In genomic region chr5:103397996-103398581, GRCh38 we compare ENCODE assay signal across 16 cellular contexts.
A peak's percentile ranks its signal among the peaks of the same experiment; 100 is the strongest.
DNase-seq lines count a peak whose midpoint lies in the region; ATAC-seq and TF ChIP-seq lines count a peak whose summit lies in the region.
"Had no signal": no experiment of that assay in that cellular context is flagged by ENCODE, and none has a peak within 500 bp of the region (broad histone marks: within the 10 kb centered on the region; RNA-seq: fewer than 3 reads in every experiment).

No MANE protein-coding gene starts in this region.

- H3K4me2 ChIP-seq in GM23248 (ENCODE audit: unreplicated experiment) (peak overlapping the region; percentile 69), SK-N-SH (peak overlapping the region; percentile 37; the same call in 1 of the 2 replicates), mesenchymal stem cell (ENCODE audit: low read length, poor library complexity, severe bottlenecking) (no peak overlapping the region)

- in situ Hi-C loops in GM23248 (cut with MboI): no loop called here

- no peak overlapping the region for H3K23ac ChIP-seq in mesenchymal stem cell (ENCODE audit: low read length in 2 of 2)

- no peak overlapping the region for H4K91ac ChIP-seq in mesenchymal stem cell (ENCODE audit: low read length)

- TF ChIP-seq RAD21 in SK-N-SH (IDR thresholded peaks at IDR 0.05; ENCODE audit: low read length): no peak

- CTCF ChIA-PET in SK-N-SH (lab: Yijun Ruan, JAX): interaction anchor here (1.5 kb wide), 1 partner anchor 30 kb away, joined by 3 read pairs; no protein-coding TSS in a partner anchor

- no peak overlapping the region for H2BK12ac ChIP-seq in mesenchymal stem cell (ENCODE audit: low read length in 2 of 2)

- H3F3A ChIP-seq in GM23248 (ENCODE audit: insufficient read depth): peaks cover 24% of the 10 kb centered on the region
- peaks cover 11% of the 10 kb centered on the region for H3F3A ChIP-seq in SK-N-SH (replicated peaks; ENCODE audit: insufficient read depth)

- no peaks in the 10 kb centered on the region for H3K27me3 ChIP-seq in GM23248 (replicated peaks; ENCODE audit: insufficient read depth)
- H3K27me3 ChIP-seq in SK-N-SH (ENCODE audit: insufficient read depth): no peaks in the 10 kb centered on the region
- H3K27me3 ChIP-seq in mesenchymal stem cell (ENCODE audit: control insufficient read depth in 1 of 2, insufficient read depth in 1 of 2, low read length in 2 of 2): no peaks in the 10 kb centered on the region

- H3K36me3 ChIP-seq in GM23248 (ENCODE audit: low read depth) (no peaks in the 10 kb centered on the region), SK-N-SH (replicated peaks in 1 of 2; ENCODE audit: control insufficient read depth in 1 of 2, insufficient read depth in 2 of 2, low read length in 1 of 2) (no peaks in the 10 kb centered on the region), mesenchymal stem cell (ENCODE audit: control insufficient read depth in 1 of 2, insufficient read depth in 2 of 2, low read depth in 1 of 2, low read length in 2 of 2) (no peaks in the 10 kb centered on the region)

- no peak overlapping the region for H2BK120ac ChIP-seq in mesenchymal stem cell (ENCODE audit: low read depth, low read length)

- H3K14ac ChIP-seq in mesenchymal stem cell (ENCODE audit: low read length in 2 of 2): no peak overlapping the region

- 33 to 45% methylated on average over 2 of the region's 2 CpGs for WGBS in GM23248 (ENCODE audit: low coverage in 1 of 2, low lambda C conversion rate in 2 of 2, missing lambda C conversion rate in 2 of 2), 2 experiments
- WGBS in SK-N-SH (ENCODE audit: low lambda C conversion rate): 50% methylated on average over 2 of the region's 2 CpGs
- WGBS in mesenchymal stem cell: 80% methylated on average over 1 of the region's 2 CpGs

- H2AFZ ChIP-seq in GM23248 (peak overlapping the region; percentile 80), SK-N-SH (ENCODE audit: low read depth) (peak overlapping the region; percentile 73; the same call in 1 of the 2 replicates), mesenchymal stem cell (ENCODE audit: low read depth, low read length) (no peak overlapping the region)

- H4K20me1 ChIP-seq in GM23248 (ENCODE audit: insufficient read depth) (no peaks in the 10 kb centered on the region), SK-N-SH (ENCODE audit: insufficient read depth) (no peaks in the 10 kb centered on the region)

- H3K4me1 ChIP-seq in GM23248 (ENCODE audit: insufficient read depth): peaks cover 25% of the 10 kb centered on the region
- peaks cover 7 to 18% of the 10 kb centered on the region in 2 experiments; a peak in 2 of 4 replicates for H3K4me1 ChIP-seq in SK-N-SH (ENCODE audit: control insufficient read depth in 1 of 2, insufficient read depth in 2 of 2, low read depth in 1 of 2, low read length in 1 of 2)
- H3K4me1 ChIP-seq in mesenchymal stem cell (ENCODE audit: control insufficient read depth, insufficient read depth, low read depth, low read length): no peaks in the 10 kb centered on the region

- H3K18ac ChIP-seq in mesenchymal stem cell (ENCODE audit: low read depth in 1 of 2, low read length in 2 of 2): no peak overlapping the region

- no peak overlapping the region for H2BK5ac ChIP-seq in mesenchymal stem cell (ENCODE audit: low read depth, low read length, poor library complexity, severe bottlenecking)

- H3K79me2 ChIP-seq in GM23248 (ENCODE audit: insufficient read depth): no peaks in the 10 kb centered on the region
- no peaks in the 10 kb centered on the region for H3K79me2 ChIP-seq in SK-N-SH (ENCODE audit: insufficient read depth)

- POLR2A ChIA-PET in SK-N-SH (lab: Yijun Ruan, JAX): no interaction called here

- TF ChIP-seq CTCF in AG09309 (IDR thresholded peaks at IDR 0.05; ENCODE audit: control insufficient read depth, insufficient read depth, low read depth, low read length, missing control alignments) (no peak), SK-N-SH (IDR thresholded peaks at IDR 0.05) (no peak)

- H3K9ac ChIP-seq in GM23248 (peak overlapping the region; percentile 42), SK-N-SH (peak overlapping the region; percentile 67), mesenchymal stem cell (ENCODE audit: low read length) (peak overlapping the region; percentile 5)

- peak in 1 of 2 experiments; percentile 66; a peak in 1 of 4 replicates for TF ChIP-seq EP300 in SK-N-SH (IDR thresholded peaks at IDR 0.05; ENCODE audit: borderline replicate concordance in 1 of 2, low read depth in 1 of 2, low read length in 1 of 2)

- H3K9me3 ChIP-seq in GM23248 (ENCODE audit: low read depth) (no peaks in the 10 kb centered on the region), SK-N-SH (no peaks in the 10 kb centered on the region), mesenchymal stem cell (ENCODE audit: control insufficient read depth, low read length) (no peaks in the 10 kb centered on the region)

- peak; percentile 44 for DNase-seq in AG09309 (ENCODE audit: low read depth)
- peak; percentile 66 for DNase-seq in GM23248
- DNase-seq in SK-N-SH: no peak
- DNase-seq in mesenchymal stem cell: peak; percentile 28
- DNase-seq in activated gamma-delta T cell treated with Interleukin-2 at 50 U/mL for 16 hours: no peak
- DNase-seq in C1 segment of cervical spinal cord (lab: John Stamatoyannopoulos, UW): no peak
- DNase-seq: CD8-positive, alpha-beta T cell; KG1; MM.1S; NCI-H1105 treated with DMSO at 0.1 percent for 48 hours; NCI-H187 treated with DMSO at 0.1 percent for 48 hours; NCI-H82; SHP77 had no signal

- H2BK15ac ChIP-seq in mesenchymal stem cell (ENCODE audit: low read depth, poor library complexity, severe bottlenecking): no peak overlapping the region

- no peak overlapping the region for H4K8ac ChIP-seq in mesenchymal stem cell (ENCODE audit: low read length)

- ATAC-seq in GM19023 (IDR thresholded peaks at IDR 0.05; ENCODE audit: unreplicated experiment): no peak
- ATAC-seq in HG03135 (IDR thresholded peaks at IDR 0.05; ENCODE audit: unreplicated experiment): no peak
- ATAC-seq: CD8-positive, alpha-beta T cell; HCT116 had no signal

- H3K4ac ChIP-seq in mesenchymal stem cell (ENCODE audit: low read depth in 1 of 2, low read length in 2 of 2): no peak overlapping the region

- H3K27ac ChIP-seq in GM23248: peak overlapping the region; percentile 54
- H3K27ac ChIP-seq in SK-N-SH (ENCODE audit: low read depth in 2 of 2, low read length in 1 of 2): peak overlapping the region in 1 of 2 experiments; percentile 75; a peak in 2 of 4 replicates
- no peak overlapping the region for H3K27ac ChIP-seq in mesenchymal stem cell (ENCODE audit: low read length, poor library complexity, severe bottlenecking)

- no peak overlapping the region for H3K4me3 ChIP-seq in AG09309 (ENCODE audit: control insufficient read depth, low read depth, low read length)
- peak overlapping the region; percentile 35; the same call in 1 of the 2 replicates for H3K4me3 ChIP-seq in GM23248
- peak overlapping the region in 1 of 2 experiments; percentile 12; a peak in 1 of 4 replicates for H3K4me3 ChIP-seq in SK-N-SH (ENCODE audit: low read depth in 2 of 2, low read length in 1 of 2)
- peak overlapping the region in 1 of 2 experiments; percentile 49 for H3K4me3 ChIP-seq in mesenchymal stem cell (ENCODE audit: insufficient read depth in 1 of 2, low read depth in 1 of 2, low read length in 2 of 2)

- H2AK5ac ChIP-seq in mesenchymal stem cell (ENCODE audit: low read length, severe bottlenecking): no peak overlapping the region

- H3K9me2 ChIP-seq in GM23248 (ENCODE audit: insufficient read depth): no peaks in the 10 kb centered on the region
- H3K9me2 ChIP-seq in SK-N-SH: no peaks in the 10 kb centered on the region

- no peaks in the 10 kb centered on the region for H3K79me1 ChIP-seq in mesenchymal stem cell (replicated peaks; ENCODE audit: low read length, poor library complexity, severe bottlenecking)

TF ChIP-seq in SK-N-SH, 30 proteins besides CTCF, POLR2A, EP300 and RAD21:
- TF ChIP-seq JUND (IDR thresholded peaks at IDR 0.05): peak; percentile 72
- TF ChIP-seq USF2 (IDR thresholded peaks at IDR 0.05; ENCODE audit: borderline replicate concordance, low read depth, low read length): no peak
- TF ChIP-seq, protein P1, sequence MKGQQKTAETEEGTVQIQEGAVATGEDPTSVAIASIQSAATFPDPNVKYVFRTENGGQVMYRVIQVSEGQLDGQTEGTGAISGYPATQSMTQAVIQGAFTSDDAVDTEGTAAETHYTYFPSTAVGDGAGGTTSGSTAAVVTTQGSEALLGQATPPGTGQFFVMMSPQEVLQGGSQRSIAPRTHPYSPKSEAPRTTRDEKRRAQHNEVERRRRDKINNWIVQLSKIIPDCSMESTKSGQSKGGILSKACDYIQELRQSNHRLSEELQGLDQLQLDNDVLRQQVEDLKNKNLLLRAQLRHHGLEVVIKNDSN (IDR thresholded peaks at IDR 0.05; ENCODE audit: borderline replicate concordance, low read depth): no peak
- TF ChIP-seq FOXM1 (IDR thresholded peaks at IDR 0.05; ENCODE audit: low read depth): 0 out of 2 replicates have a peak, but pooled peaks have one; percentile 16
- peak; percentile 76 for TF ChIP-seq MEF2A (IDR thresholded peaks at IDR 0.05; ENCODE audit: borderline replicate concordance, low read depth)
- TF ChIP-seq PBX3 (IDR thresholded peaks at IDR 0.05): peak; percentile 23; the same call in 1 of the 2 replicates
- peak; percentile 36 for TF ChIP-seq MAX (IDR thresholded peaks at IDR 0.05; ENCODE audit: low read depth)
- TF ChIP-seq TCF12 (IDR thresholded peaks at IDR 0.05): peak; percentile 67
- TF ChIP-seq TEAD4 (IDR thresholded peaks at IDR 0.05; ENCODE audit: borderline replicate concordance, insufficient read depth): peak; percentile 54; the same call in 1 of the 2 replicates
- peak; percentile 40; the same call in 1 of the 2 replicates for TF ChIP-seq NFIC (IDR thresholded peaks at IDR 0.05; ENCODE audit: borderline replicate concordance)

Comparison
In these comparisons a context has a peak if more than half of its experiments do, and no peak if none do; other contexts are left out.
1. DNase-seq: peak in AG09309 (single experiment), GM23248 (single experiment) and mesenchymal stem cell (single experiment); none in SK-N-SH (single experiment), activated gamma-delta T cell treated with Interleukin-2 at 50 U/mL for 16 hours (single experiment) and C1 segment of cervical spinal cord (0 of 14).
2. H3K9ac ChIP-seq: peak in every context shown above with its lines; median percentile 67 in SK-N-SH; 42 in GM23248; 5 in mesenchymal stem cell.